ENCODE assay signal across 27 cellular contexts in the genomic region with DNA sequence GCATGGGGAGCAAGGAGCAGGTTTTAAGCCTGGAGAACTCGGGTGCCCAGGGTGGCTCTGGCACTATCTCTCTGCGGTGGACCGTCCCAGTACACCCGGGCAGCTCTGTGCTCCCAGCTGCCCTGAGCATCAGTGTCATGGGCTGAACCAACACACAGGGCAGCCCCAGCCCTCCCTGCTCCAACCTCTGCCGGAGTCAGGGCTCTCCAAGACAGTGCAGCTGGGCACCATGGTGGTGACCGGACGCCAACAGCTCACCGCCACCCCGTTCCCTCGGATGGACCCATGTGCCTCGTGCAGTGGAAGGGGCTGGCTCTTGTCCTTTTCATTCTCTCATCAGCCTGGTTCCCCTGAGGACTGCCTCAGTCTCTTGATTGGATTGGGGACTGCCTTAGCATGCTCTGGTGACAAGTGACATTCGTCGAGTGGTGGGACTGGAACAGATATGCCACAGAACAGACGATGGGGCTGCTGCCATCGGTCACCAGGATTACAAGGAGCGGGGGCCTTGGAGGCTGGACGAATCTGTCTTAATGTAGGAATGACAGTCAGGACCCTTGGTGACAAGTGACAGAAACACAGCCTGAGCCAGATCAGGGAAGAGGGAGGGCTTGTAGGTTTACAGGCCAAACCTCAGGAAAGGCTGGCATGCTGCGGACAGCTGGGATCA. TPM values are rescaled to one million over a fixed set of nuclear protein-coding genes. Genes with fewer than 3 reads are reported as not detected.
A peak's percentile ranks its signal among the peaks of the same experiment; 100 is the strongest.
DNase-seq lines count a peak whose midpoint lies in the region; ATAC-seq, FAIRE-seq and TF ChIP-seq lines count a peak whose summit lies in the region.
"Had no signal": no experiment of that assay in that cellular context is flagged by ENCODE, and none has a peak within 500 bp of the region (broad histone marks: within the 10 kb centered on the region; RNA-seq: fewer than 3 reads in every experiment).

No MANE protein-coding gene starts in this region.

- no peak for TF ChIP-seq RAD21 in A549 (conservative IDR thresholded peaks at IDR 0.05 in 1 of 2, IDR thresholded peaks at IDR 0.05 in 1 of 2)

- H3K27me3 ChIP-seq in H7 (ENCODE audit: control insufficient read depth, insufficient read depth, low read length) = no peaks in the 10 kb centered on the region
- H3K27me3 ChIP-seq: BLaER1, SJSA1 had no signal

- H3K36me3 ChIP-seq in kidney (ENCODE audit: control insufficient read depth in 1 of 2, insufficient read depth in 2 of 2, low read length in 2 of 2) (no peaks in the 10 kb centered on the region), H7 (replicated peaks; ENCODE audit: control insufficient read depth, insufficient read depth, low read length) (no peaks in the 10 kb centered on the region)
- H3K36me3 ChIP-seq: BLaER1, SJSA1 had no signal

- POLR2A ChIA-PET in A549 (lab: Yijun Ruan, JAX) (no interaction called here), HEK293T (lab: Yijun Ruan, JAX) (no interaction called here)

- no peaks in the 10 kb centered on the region for H3K9me3 ChIP-seq in A549
- H3K9me3 ChIP-seq in kidney (ENCODE audit: control insufficient read depth in 1 of 2, low read length in 2 of 2) = no peaks in the 10 kb centered on the region
- H3K9me3 ChIP-seq: BLaER1, SJSA1 had no signal

- H3K4me1 ChIP-seq in A549 (no peaks in the 10 kb centered on the region), kidney (ENCODE audit: control insufficient read depth in 1 of 2, insufficient read depth in 1 of 2, low read depth in 1 of 2, low read length in 2 of 2) (no peaks in the 10 kb centered on the region)
- H3K4me1 ChIP-seq: BLaER1, SJSA1 had no signal

- intact Hi-C loops in kidney (cut with DNase I) = no loop called here

- no peak for TF ChIP-seq POLR2A in A549 (IDR thresholded peaks at IDR 0.05; ENCODE audit: low read length)

- no peak overlapping the region for H3K4me2 ChIP-seq in A549
- H3K4me2 ChIP-seq: BLaER1 had no signal

- FAIRE-seq in A549 (lab: Jason Lieb, UNC) (no peak), kidney (lab: Jason Lieb, UNC) (no peak)
- FAIRE-seq: G401.6, HTR-8/SVneo had no signal

- 21% methylated on average over 18 of the region's 18 CpGs for WGBS in A549 (ENCODE audit: missing lambda C conversion rate)

- ATAC-seq in A549 = peak; percentile 11 to 23; a peak in 3 of 6 replicates
- ATAC-seq: PC-3 had no signal

- CTCF ChIA-PET in A549 (lab: Yijun Ruan, JAX) (interaction anchor here (1.4 kb wide), 1 partner anchor 20 kb away, joined by 3 read pairs; no protein-coding TSS in a partner anchor), HEK293T (lab: Yijun Ruan, JAX) (no interaction called here)

- H3K27ac ChIP-seq in A549 (no peak overlapping the region), cingulate gyrus (ENCODE audit: low read depth, low read length) (peak overlapping the region; percentile 39), temporal lobe (ENCODE audit: low read depth, low read length) (peak overlapping the region; percentile 60), kidney (ENCODE audit: low read depth in 2 of 2, low read length in 2 of 2) (no peak overlapping the region)
- H3K27ac ChIP-seq: BLaER1, GM23248, SJSA1 had no signal

- DNase-seq in A549 (ENCODE audit: low read depth in 1 of 2, low spot score in 1 of 2) = no peak
- DNase-seq in medulla oblongata (ENCODE audit: extremely low spot score) = peak; percentile 16
- no peak for DNase-seq in COR-L47 (lab: John Stamatoyannopoulos, UW)
- DNase-seq in HEK293T (ENCODE audit: extremely low spot score) = no peak
- no peak for DNase-seq in kidney
- no peak for DNase-seq in H7
- DNase-seq: CD4-positive, CD25-positive, alpha-beta regulatory T cell; GM23248; H9; HFFc6; KBM-7; NCI-H1105 treated with DMSO at 0.1 percent for 48 hours; NCI-H146; NCI-H1930; NCI-H2107; NCI-H748 treated with DMSO at 0.1 percent for 48 hours; PC-3 had no signal

- H3K4me3 ChIP-seq in A549 (no peak overlapping the region), kidney (ENCODE audit: low read length in 2 of 2) (no peak overlapping the region), H7 (ENCODE audit: insufficient read depth, low read depth, low read length) (no peak overlapping the region)
- H3K4me3 ChIP-seq: BLaER1, GM23248, SJSA1 had no signal

- TF ChIP-seq EP300 in A549 (IDR thresholded peaks at IDR 0.05) = no peak

- H3K9ac ChIP-seq in kidney (ENCODE audit: low read length in 2 of 2) = no peak overlapping the region
- H3K9ac ChIP-seq: BLaER1, GM23248 had no signal

- TF ChIP-seq CTCF in A549 (IDR thresholded peaks at IDR 0.05) (no peak), kidney (IDR thresholded peaks at IDR 0.05; ENCODE audit: borderline replicate concordance, extremely low read depth, insufficient read depth) (no peak)

TF ChIP-seq in A549, 52 proteins besides CTCF, POLR2A, EP300 and RAD21 (continues in another document):
- TF ChIP-seq, protein P1, sequence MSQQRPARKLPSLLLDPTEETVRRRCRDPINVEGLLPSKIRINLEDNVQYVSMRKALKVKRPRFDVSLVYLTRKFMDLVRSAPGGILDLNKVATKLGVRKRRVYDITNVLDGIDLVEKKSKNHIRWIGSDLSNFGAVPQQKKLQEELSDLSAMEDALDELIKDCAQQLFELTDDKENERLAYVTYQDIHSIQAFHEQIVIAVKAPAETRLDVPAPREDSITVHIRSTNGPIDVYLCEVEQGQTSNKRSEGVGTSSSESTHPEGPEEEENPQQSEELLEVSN (IDR thresholded peaks at IDR 0.05; ENCODE audit: borderline replicate concordance, low read depth) = no peak
- TF ChIP-seq, protein P2, sequence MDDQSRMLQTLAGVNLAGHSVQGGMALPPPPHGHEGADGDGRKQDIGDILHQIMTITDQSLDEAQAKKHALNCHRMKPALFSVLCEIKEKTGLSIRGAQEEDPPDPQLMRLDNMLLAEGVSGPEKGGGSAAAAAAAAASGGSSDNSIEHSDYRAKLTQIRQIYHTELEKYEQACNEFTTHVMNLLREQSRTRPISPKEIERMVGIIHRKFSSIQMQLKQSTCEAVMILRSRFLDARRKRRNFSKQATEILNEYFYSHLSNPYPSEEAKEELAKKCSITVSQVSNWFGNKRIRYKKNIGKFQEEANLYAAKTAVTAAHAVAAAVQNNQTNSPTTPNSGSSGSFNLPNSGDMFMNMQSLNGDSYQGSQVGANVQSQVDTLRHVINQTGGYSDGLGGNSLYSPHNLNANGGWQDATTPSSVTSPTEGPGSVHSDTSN (IDR thresholded peaks at IDR 0.05) = no peak
- no peak for TF ChIP-seq BHLHE40 (IDR thresholded peaks at IDR 0.05; ENCODE audit: low read depth, low read length)
- no peak for TF ChIP-seq TP53 (CRISPR knock-in tag; IDR thresholded peaks at IDR 0.05)
- no peak for TF ChIP-seq MYC (IDR thresholded peaks at IDR 0.05; ENCODE audit: borderline replicate concordance, low read length)

TF ChIP-seq in HEK293T, 16 proteins besides CTCF, POLR2A, EP300 and RAD21:
- no peak for TF ChIP-seq ELF4 (IDR thresholded peaks at IDR 0.05)
- no peak for TF ChIP-seq FOXA1 (IDR thresholded peaks at IDR 0.05)
- TF ChIP-seq HDGF (IDR thresholded peaks at IDR 0.05; ENCODE audit: borderline replicate concordance) = no peak
- no peak for TF ChIP-seq TARDBP (IDR thresholded peaks at IDR 0.05)
- TF ChIP-seq ZNF384 (IDR thresholded peaks at IDR 0.05) = no peak
- no peak for TF ChIP-seq CTBP1 (IDR thresholded peaks at IDR 0.05; ENCODE audit: borderline replicate concordance)
- no peak for TF ChIP-seq SP1 (IDR thresholded peaks at IDR 0.05)
- no peak for TF ChIP-seq BHLHE40 (IDR thresholded peaks at IDR 0.05; ENCODE audit: borderline replicate concordance)
- no peak for TF ChIP-seq FOXK2 (IDR thresholded peaks at IDR 0.05)
- TF ChIP-seq, protein P3, sequence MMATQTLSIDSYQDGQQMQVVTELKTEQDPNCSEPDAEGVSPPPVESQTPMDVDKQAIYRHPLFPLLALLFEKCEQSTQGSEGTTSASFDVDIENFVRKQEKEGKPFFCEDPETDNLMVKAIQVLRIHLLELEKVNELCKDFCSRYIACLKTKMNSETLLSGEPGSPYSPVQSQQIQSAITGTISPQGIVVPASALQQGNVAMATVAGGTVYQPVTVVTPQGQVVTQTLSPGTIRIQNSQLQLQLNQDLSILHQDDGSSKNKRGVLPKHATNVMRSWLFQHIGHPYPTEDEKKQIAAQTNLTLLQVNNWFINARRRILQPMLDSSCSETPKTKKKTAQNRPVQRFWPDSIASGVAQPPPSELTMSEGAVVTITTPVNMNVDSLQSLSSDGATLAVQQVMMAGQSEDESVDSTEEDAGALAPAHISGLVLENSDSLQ (IDR thresholded peaks at IDR 0.05) = no peak
- TF ChIP-seq NFRKB (IDR thresholded peaks at IDR 0.05) = no peak
- no peak for TF ChIP-seq FOXM1 (IDR thresholded peaks at IDR 0.05; ENCODE audit: borderline replicate concordance)
- TF ChIP-seq LEF1 (IDR thresholded peaks at IDR 0.05; ENCODE audit: borderline replicate concordance) = no peak
TF ChIP-seq in HEK293T: peak in this region for 0.

RNA-seq across cellular contexts. Expression of a gene that starts 25.7 kb away (rescaled TPM):
- polyA plus RNA-seq in A549 (2011; rRNA removed) (not detected in 2 replicates), A549 (2017; fragmentation: RNase III; extraction: RNeasy Plus Mini Kit Qiagen cat#74134 plus additional on column Dnase treatment) (not detected in 3 replicates), kidney (ENCODE audit: insufficient read depth, low read depth, low replicate concordance) (not detected)
- polyA plus RNA-seq in A549 (2012; cell fraction: cytosol; rRNA removed) = not detected in 2 replicates
- polyA plus RNA-seq in A549 (2012; cell fraction: nucleus; rRNA removed) = 0.10 TPM in 1 of 2 replicates, not detected in the other
- polyA minus RNA-seq in A549 (2011; rRNA and poly(A)+ RNA removed) = not detected in 2 replicates
- total RNA-seq in temporal lobe (15.5 TPM), kidney (not detected)
- total RNA-seq in H7 (2014; rRNA removed; shearing (Covaris generic)) = 0.48 and 0.96 TPM in 2 replicates
- total RNA-seq: A172; CD4-positive, CD25-positive, alpha-beta regulatory T cell; GM23248; HFFc6; LHCN-M2; MCF 10A; PC-3; SJSA1 had no signal
- polyA plus RNA-seq: AG04450; CD4-positive, CD25-positive, alpha-beta regulatory T cell; GM23248 had no signal

Comparison
In these comparisons a context has a peak if more than half of its experiments do, and no peak if none do; other contexts are left out.
1. H3K27ac ChIP-seq: peak in cingulate gyrus (single experiment) and temporal lobe (single experiment); none in A549 (0 of 2) and kidney (0 of 2).